ENCODE assay signal across 16 cellular contexts in the genomic region with DNA sequence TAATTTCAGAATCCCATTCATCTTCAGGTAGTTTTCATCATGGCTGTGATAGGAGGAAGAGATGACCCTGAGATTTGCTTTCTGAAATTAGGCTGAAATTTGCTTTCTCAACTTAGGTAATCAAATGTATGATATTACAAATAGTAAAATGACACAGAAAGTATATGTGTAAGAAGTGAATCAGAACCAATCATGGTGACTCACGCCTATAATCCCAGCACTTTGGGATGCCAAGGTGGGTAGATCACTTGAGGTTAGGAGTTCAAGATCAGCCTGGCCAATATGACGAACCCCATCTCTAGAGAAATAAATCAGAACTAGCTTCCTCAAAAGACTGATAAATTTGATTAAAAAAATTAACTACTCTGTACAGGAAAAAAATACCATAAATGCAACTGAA.
"Had no signal": no experiment of that assay in that cellular context is flagged by ENCODE, and none has a peak within 500 bp of the region (broad histone marks: within the 10 kb centered on the region; RNA-seq: fewer than 3 reads in every experiment).

No MANE protein-coding gene starts in this region.

- H3K27me3 ChIP-seq: sigmoid colon had no signal

- DNase-seq: activated CD4-positive, alpha-beta memory T cell treated with anti-CD3 and anti-CD28 coated beads for 36 hours; activated CD4-positive, CD25-positive, alpha-beta regulatory T cell treated with anti-CD3 and anti-CD28 coated beads, Interleukin-2, amount 50 U/mL, for 72 hours; activated effector memory CD4-positive, alpha-beta T cell treated with anti-CD3 and anti-CD28 coated beads, Interleukin-2, amount 50 U/mL, for 16 hours; activated T-cell treated with anti-CD3 and anti-CD28 coated beads, Interleukin-2, amount 50 U/mL, for 4 hours; aorta; effector memory CD4-positive, alpha-beta T cell; erythroblast; nephron progenitor cell; sigmoid colon; stimulated activated CD4-positive, alpha-beta T cell treated with anti-CD3 and anti-CD28 coated beads, Interleukin-12 subunit alpha, Interleukin-12 subunit beta, amount 100 ng/mL, for 4 hours; stimulated activated CD4-positive, alpha-beta T cell treated with anti-CD3 and anti-CD28 coated beads, Interleukin-2, amount 100 ng/mL, for 48 hours; stimulated activated naive CD4-positive, alpha-beta T cell treated with Interleukin-2 at 50 U/mL for 16 hours; SW 1271; trophoblast cell had no signal

- H3K4me1 ChIP-seq: prostate gland, sigmoid colon had no signal

- H3K36me3 ChIP-seq: prostate gland, sigmoid colon had no signal

- H3K9me3 ChIP-seq: prostate gland, sigmoid colon had no signal

- H3K4me3 ChIP-seq: coronary artery, prostate gland, sigmoid colon had no signal

- H3K27ac ChIP-seq: coronary artery, prostate gland, sigmoid colon had no signal
